In the genomic region with DNA sequence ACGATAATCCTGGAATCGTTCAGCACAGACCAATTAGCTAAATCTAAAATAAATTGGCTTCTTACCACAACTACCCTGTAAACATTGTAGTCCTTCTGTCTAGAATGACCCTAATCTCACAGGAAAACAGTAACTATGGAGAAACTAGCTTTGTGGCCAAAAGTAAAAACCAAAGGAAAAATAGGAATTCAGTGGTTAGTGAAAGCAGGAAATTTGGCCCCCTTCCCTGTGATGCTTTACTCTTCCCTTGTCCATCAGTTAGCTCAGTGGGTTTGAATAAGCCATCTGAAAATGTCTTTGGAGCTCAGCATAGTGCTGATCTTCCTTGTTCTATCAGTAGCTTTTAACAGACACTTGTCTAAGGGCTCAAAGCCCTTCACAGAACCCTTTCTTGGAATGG, we compare ENCODE assay signal across 8 cellular contexts. TPM values are rescaled to one million over a fixed set of nuclear protein-coding genes. Genes with fewer than 3 reads are reported as not detected.
A peak's percentile ranks its signal among the peaks of the same experiment; 100 is the strongest.
DNase-seq lines count a peak whose midpoint lies in the region; ATAC-seq and TF ChIP-seq lines count a peak whose summit lies in the region.

No MANE protein-coding gene starts in this region.

- H3K36me3 ChIP-seq in GM06990 (ENCODE audit: control insufficient read depth, insufficient read depth, low read length) (no peaks in the 10 kb centered on the region; the same call in 1 of the 2 replicates), esophagus muscularis mucosa (peaks cover 0 to 27% (median 11%) of the 10 kb centered on the region in 4 donors)

- H3K4me3 ChIP-seq in GM06990 (replicated peaks; ENCODE audit: low read depth, low read length) (peak overlapping the region; percentile 98), esophagus muscularis mucosa (peak overlapping the region; percentile 75 to 97 (median 94)), retinal pigment epithelial cell (ENCODE audit: low read length) (peak overlapping the region; percentile 68)

- TF ChIP-seq POLR2A in esophagus muscularis mucosa (IDR thresholded peaks at IDR 0.05; ENCODE audit: low read depth) = no peak

- WGBS in esophagus muscularis mucosa = 35% methylated on average over 2 of the region's 2 CpGs

- H3K27me3 ChIP-seq in GM06990 (replicated peaks; ENCODE audit: control insufficient read depth, insufficient read depth, low read length) = no peaks in the 10 kb centered on the region
- no peaks in the 10 kb centered on the region for H3K27me3 ChIP-seq in esophagus muscularis mucosa

- peaks cover 21 to 49% (median 40%) of the 10 kb centered on the region in 4 donors for H3K4me1 ChIP-seq in esophagus muscularis mucosa

- TF ChIP-seq EP300 in esophagus muscularis mucosa (IDR thresholded peaks at IDR 0.05) = no peak

- TF ChIP-seq CTCF in GM06990 (IDR thresholded peaks at IDR 0.05; ENCODE audit: insufficient read depth, low read length, poor library complexity, severe bottlenecking) (no peak), esophagus muscularis mucosa (IDR thresholded peaks at IDR 0.05) (no peak), retinal pigment epithelial cell (conservative IDR thresholded peaks at IDR 0.05; ENCODE audit: low read depth, low read length) (no peak)

- intact Hi-C loops in esophagus muscularis mucosa (cut with DNase I) = loop anchor here (10.0 kb wide), 1 partner anchor 828 kb away; a partner anchor contains a TSS

- no peak for ATAC-seq in HG03521 (IDR thresholded peaks at IDR 0.05; ENCODE audit: unreplicated experiment)

- no peak for DNase-seq in GM06990 (ENCODE audit: extremely low read depth, insufficient read length)
- peak; percentile 18 for DNase-seq in OCI-M1 (lab: John Stamatoyannopoulos, UW)
- no peak for DNase-seq in esophagus muscularis mucosa (ENCODE audit: extremely low spot score)
- DNase-seq in retinal pigment epithelial cell (ENCODE audit: low read depth) = peak; percentile 29
- DNase-seq in amniotic stem cell (lab: John Stamatoyannopoulos, UW) = no peak
- no peak for DNase-seq in HuH-7 (ENCODE audit: low spot score)
- no peak for DNase-seq in NCI-H1048 (lab: John Stamatoyannopoulos, UW)

- no peaks in the 10 kb centered on the region for H3K9me3 ChIP-seq in esophagus muscularis mucosa

- no peak overlapping the region for H3K27ac ChIP-seq in esophagus muscularis mucosa (replicated peaks in 1 of 4)

RNA-seq across cellular contexts. Expression of a gene that starts 1.6 kb away (rescaled TPM):
- total RNA-seq in esophagus muscularis mucosa = 10 to 100 TPM; 32.3 to 45.8 (median 40.6) TPM

Comparison
In these comparisons a context has a peak if more than half of its experiments do, and no peak if none do; other contexts are left out.
1. DNase-seq: peak in OCI-M1 (single experiment) and retinal pigment epithelial cell (single experiment); none in GM06990 (single experiment), esophagus muscularis mucosa (single experiment), amniotic stem cell (single experiment), HuH-7 (single experiment) and NCI-H1048 (single experiment).
2. Peak in every context shown above with its lines, with median percentiles within 50 percentile points of each other: H3K4me3 ChIP-seq.